Comparison of ENCODE assay signal across 8 cellular contexts in genomic region chr6:27591660-27592059, GRCh38.
DNase-seq lines count a peak whose midpoint lies in the region; ATAC-seq and TF ChIP-seq lines count a peak whose summit lies in the region.

No MANE protein-coding gene starts in this region.

- BruUV-seq in HCT116 (replicated peaks; lab: Mats Ljungman, UMichigan) = no TSS peak

- no peaks in the 10 kb centered on the region for H3K36me3 ChIP-seq in CD8-positive, alpha-beta memory T cell (ENCODE audit: insufficient read depth, low read length)
- no peaks in the 10 kb centered on the region for H3K36me3 ChIP-seq in HCT116 (ENCODE audit: control insufficient read depth in 1 of 2, insufficient read depth in 2 of 2, low read length in 2 of 2)

- no peaks in the 10 kb centered on the region for H3K4me1 Mint-ChIP-seq in CD8-positive, alpha-beta memory T cell

- peaks cover 35% of the 10 kb centered on the region for H3K27me3 ChIP-seq in CD8-positive, alpha-beta memory T cell (ENCODE audit: insufficient read depth, low read length, poor library complexity, severe bottlenecking)
- H3K27me3 ChIP-seq in HCT116 (ENCODE audit: insufficient read depth, low read length) (no peaks in the 10 kb centered on the region), foreskin keratinocyte (peaks cover 3% of the 10 kb centered on the region)

- H3K4me3 Mint-ChIP-seq in CD8-positive, alpha-beta memory T cell = no peak overlapping the region

- peak overlapping the region; percentile 22; the same call in 1 of the 2 replicates for H3K4me2 ChIP-seq in HCT116 (ENCODE audit: low read length)

- TF ChIP-seq RAD21 in HCT116 (IDR thresholded peaks at IDR 0.05; ENCODE audit: low read depth) = no peak

- H3K4me3 ChIP-seq in CD8-positive, alpha-beta memory T cell (ENCODE audit: low read length) = no peak overlapping the region
- H3K4me3 ChIP-seq in HCT116 (replicated peaks in 1 of 2; ENCODE audit: low read depth in 1 of 2, low read length in 2 of 2) = no peak overlapping the region

- peaks cover 0 to 4% (median 0%) of the 10 kb centered on the region in 3 donors for H3K36me3 Mint-ChIP-seq in CD8-positive, alpha-beta memory T cell

- H3K9ac ChIP-seq in HCT116 (ENCODE audit: low read length) = no peak overlapping the region

- H3K4me1 ChIP-seq in CD8-positive, alpha-beta memory T cell (ENCODE audit: insufficient read depth, low read length) = peaks cover 9% of the 10 kb centered on the region
- H3K4me1 ChIP-seq in HCT116 (ENCODE audit: control insufficient read depth in 1 of 2, insufficient read depth in 2 of 2, low read length in 2 of 2) = peaks cover 7 to 30% of the 10 kb centered on the region in 2 experiments
- H3K4me1 ChIP-seq in foreskin keratinocyte = no peaks in the 10 kb centered on the region

- H4K20me1 ChIP-seq in HCT116 (ENCODE audit: insufficient read depth) = no peaks in the 10 kb centered on the region

- peak overlapping the region; percentile 35 for H3K27ac ChIP-seq in CD8-positive, alpha-beta memory T cell (ENCODE audit: low read depth, low read length)
- H3K27ac ChIP-seq in HCT116 (ENCODE audit: low read depth, low read length) = no peak overlapping the region
- no peak overlapping the region for H3K27ac ChIP-seq in foreskin keratinocyte

- TF ChIP-seq CTCF in HCT116 (IDR thresholded peaks at IDR 0.05 in 2 of 3, conservative IDR thresholded peaks at IDR 0.05 in 1 of 3; ENCODE audit: borderline replicate concordance in 1 of 3, insufficient read depth in 1 of 3, low read depth in 2 of 3, low read length in 2 of 3) (no peak), foreskin keratinocyte (conservative IDR thresholded peaks at IDR 0.05) (no peak)

- no peaks in the 10 kb centered on the region for H3K79me2 ChIP-seq in HCT116 (ENCODE audit: insufficient read depth, low read length)

- RAD21 ChIA-PET in HCT116 (lab: Charles Lee; ENCODE audit: low non-redundant PET in 1 of 2, low total read pairs in 2 of 2, uncharacterized antibody in 2 of 2, unreplicated experiment in 2 of 2) = no interaction called here

- POLR2A ChIA-PET in CD8-positive, alpha-beta memory T cell (lab: Charles Lee) = no interaction called here
- POLR2A ChIA-PET in HCT116 (lab: Charles Lee) = no interaction called here

- H2AFZ ChIP-seq in HCT116 (ENCODE audit: low read depth, low read length, poor library complexity, severe bottlenecking) = no peak overlapping the region

- H3K9me3 Mint-ChIP-seq in CD8-positive, alpha-beta memory T cell = peaks cover 0 to 10% (median 5%) of the 10 kb centered on the region in 5 donors

- no peak for TF ChIP-seq POLR2A in HCT116 (IDR thresholded peaks at IDR 0.05; ENCODE audit: borderline replicate concordance, extremely low read depth, insufficient read depth, insufficient read length)

- ATAC-seq in HCT116 (peak; percentile 35), foreskin keratinocyte (peak; percentile 60), GM18517 (IDR thresholded peaks at IDR 0.05; ENCODE audit: unreplicated experiment) (no peak), HG03196 (IDR thresholded peaks at IDR 0.05; ENCODE audit: unreplicated experiment) (no peak), HG03460 (IDR thresholded peaks at IDR 0.05; ENCODE audit: unreplicated experiment) (no peak)

- H3K27me3 Mint-ChIP-seq in CD8-positive, alpha-beta memory T cell = peaks cover 24 to 40% of the 10 kb centered on the region in 2 donors

- H3K9me3 ChIP-seq in CD8-positive, alpha-beta memory T cell (ENCODE audit: low read length) = no peaks in the 10 kb centered on the region
- no peaks in the 10 kb centered on the region for H3K9me3 ChIP-seq in HCT116 (ENCODE audit: control insufficient read depth in 1 of 2, insufficient read depth in 1 of 2, low read depth in 1 of 2, low read length in 2 of 2)

- CTCF ChIA-PET in CD8-positive, alpha-beta memory T cell (lab: Charles Lee) = no interaction called here
- CTCF ChIA-PET in HCT116 (lab: Charles Lee) = interaction anchor here (1.3 kb wide), 1 partner anchor 18 kb away, joined by 3 read pairs; no protein-coding TSS in a partner anchor

- DNase-seq in CD8-positive, alpha-beta memory T cell = no peak
- DNase-seq in HCT116 (ENCODE audit: low read depth, low spot score) (no peak), OCI-M1 (lab: John Stamatoyannopoulos, UW) (peak; percentile 91), foreskin keratinocyte (peak; percentile 25 to 73), GDM1 (lab: John Stamatoyannopoulos, UW) (no peak)

- H3K27ac Mint-ChIP-seq in CD8-positive, alpha-beta memory T cell = no peak overlapping the region

- intact Hi-C loops in HCT116 (cut with micrococcal nuclease) = loop anchor here (5.0 kb wide), 3 partner anchors 44 to 429 kb away; no protein-coding TSS in a partner anchor

- H3K9me2 ChIP-seq in HCT116 (ENCODE audit: insufficient read depth) = no peaks in the 10 kb centered on the region

TF ChIP-seq in HCT116, 20 proteins besides CTCF, POLR2A, EP300 and RAD21:
- TF ChIP-seq, protein P1, sequence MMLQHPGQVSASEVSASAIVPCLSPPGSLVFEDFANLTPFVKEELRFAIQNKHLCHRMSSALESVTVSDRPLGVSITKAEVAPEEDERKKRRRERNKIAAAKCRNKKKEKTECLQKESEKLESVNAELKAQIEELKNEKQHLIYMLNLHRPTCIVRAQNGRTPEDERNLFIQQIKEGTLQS (IDR thresholded peaks at IDR 0.05) = peak; percentile 93
- TF ChIP-seq CEBPB (IDR thresholded peaks at IDR 0.05; ENCODE audit: low read depth) = no peak
TF ChIP-seq in HCT116: peak in this region for 1.

Comparison
In these comparisons a context has a peak if more than half of its experiments do, and no peak if none do; other contexts are left out.
1. DNase-seq: peak in OCI-M1 (single experiment) and foreskin keratinocyte (2 of 2); none in CD8-positive, alpha-beta memory T cell (0 of 5), HCT116 (single experiment) and GDM1 (single experiment).
2. ATAC-seq: peak in HCT116 (single experiment) and foreskin keratinocyte (single experiment); none in GM18517 (single experiment), HG03196 (single experiment) and HG03460 (single experiment).